Comparison of ENCODE assay signal across 28 cellular contexts in the genomic region with DNA sequence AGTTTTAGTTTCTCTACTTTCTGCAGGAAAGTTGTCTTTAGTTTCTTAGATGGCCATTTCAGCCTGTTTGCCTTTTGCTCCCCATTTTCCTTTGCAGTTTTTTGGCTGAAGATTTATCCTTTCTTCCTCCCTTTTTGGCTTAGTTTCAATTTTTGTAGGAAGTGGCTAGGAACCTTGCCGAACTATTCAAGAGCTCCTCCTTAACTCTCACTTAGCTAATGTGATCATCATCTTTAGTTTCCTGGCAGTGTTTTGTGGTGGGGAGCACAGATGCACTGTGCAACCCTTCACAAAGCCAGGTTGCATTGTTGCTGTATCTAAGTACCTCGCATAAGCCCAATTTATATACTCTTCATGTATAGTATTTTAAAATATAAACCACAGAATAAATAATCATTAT. TPM values are rescaled to one million over a fixed set of nuclear protein-coding genes. Genes with fewer than 3 reads are reported as not detected.
"Had no signal": no experiment of that assay in that cellular context is flagged by ENCODE, and none has a peak within 500 bp of the region (broad histone marks: within the 10 kb centered on the region; RNA-seq: fewer than 3 reads in every experiment).

No MANE protein-coding gene starts in this region.

- DNase-seq: activated CD4-positive, alpha-beta memory T cell treated with anti-CD3 and anti-CD28 coated beads, Interleukin-2, amount 10 ng/mL, durations not matched to agents 7 days and 5 days; activated CD4-positive, alpha-beta T cell treated with anti-CD3 and anti-CD28 coated beads for 36 hours; activated CD4-positive, alpha-beta T cell treated with anti-CD3 and anti-CD28 coated beads, Interleukin-2, amount 50 U/mL, for 1 hour; activated gamma-delta T cell; activated naive CD4-positive, alpha-beta T cell treated with anti-CD3 and anti-CD28 coated beads for 36 hours; activated naive CD8-positive, alpha-beta T cell treated with anti-CD3 and anti-CD28 coated beads, Interleukin-2, amount 10 ng/mL, durations not matched to agents 7 days and 5 days; activated T-cell treated with anti-CD3 and anti-CD28 coated beads for 4 hours; activated T-cell treated with anti-CD3 and anti-CD28 coated beads, Interleukin-2, amount 50 U/mL, for 48 hours; adrenal gland; anterior cingulate cortex; caudate nucleus; colonic mucosa; KG1; MG63; NCI-H1105 treated with DMSO at 0.1 percent for 48 hours; NCI-H1436 treated with DMSO at 0.1 percent for 48 hours; NCI-H187; NCI-H2081 treated with DMSO at 0.1 percent for 48 hours; NCI-H2171 treated with DMSO at 0.1 percent for 48 hours; NCI-H345; NCI-H510A; NCI-H526 treated with DMSO at 0.1 percent for 48 hours; PC-9; SHP77 treated with DMSO at 0.1 percent for 48 hours; WERI-Rb-1 had no signal

- H3K4me1 ChIP-seq: colonic mucosa had no signal

- H3K27ac Mint-ChIP-seq: activated CD4-positive, alpha-beta memory T cell treated with anti-CD3 and anti-CD28 coated beads, Interleukin-2, amount 10 ng/mL, durations not matched to agents 7 days and 5 days; activated CD4-positive, alpha-beta T cell treated with anti-CD3 and anti-CD28 coated beads for 36 hours; activated naive CD4-positive, alpha-beta T cell treated with anti-CD3 and anti-CD28 coated beads for 36 hours; activated naive CD8-positive, alpha-beta T cell treated with anti-CD3 and anti-CD28 coated beads, Interleukin-2, amount 10 ng/mL, durations not matched to agents 7 days and 5 days; activated T-helper 17 cell treated with anti-CD3 and anti-CD28 coated beads, Interleukin-2, amount 50 U/mL, for 72 hours; T-helper 1 cell treated with Interleukin-12 subunit alpha and Interleukin-12 subunit beta and Interleukin-4 antibody, amounts not matched to agents 30 μg/mL and 1 μg/mL, for 36 hours had no signal

- H3K36me3 ChIP-seq: adrenal gland, colonic mucosa, MG63, WERI-Rb-1 had no signal

- H3K27me3 ChIP-seq: adrenal gland, colonic mucosa, MG63 had no signal

- H3K4me3 ChIP-seq: adrenal gland, colonic mucosa, MG63, PC-9 had no signal

- ATAC-seq: activated CD4-positive, alpha-beta T cell treated with anti-CD3 and anti-CD28 coated beads for 36 hours; activated T-helper 17 cell treated with anti-CD3 and anti-CD28 coated beads, Interleukin-2, amount 50 U/mL, for 72 hours had no signal

- H3K9me3 ChIP-seq: colonic mucosa had no signal

- H3K4me3 Mint-ChIP-seq: activated CD4-positive, alpha-beta memory T cell treated with anti-CD3 and anti-CD28 coated beads, Interleukin-2, amount 10 ng/mL, durations not matched to agents 7 days and 5 days; activated CD4-positive, alpha-beta T cell treated with anti-CD3 and anti-CD28 coated beads for 36 hours; activated naive CD4-positive, alpha-beta T cell treated with anti-CD3 and anti-CD28 coated beads for 36 hours; activated naive CD8-positive, alpha-beta T cell treated with anti-CD3 and anti-CD28 coated beads, Interleukin-2, amount 10 ng/mL, durations not matched to agents 7 days and 5 days; activated T-helper 17 cell treated with anti-CD3 and anti-CD28 coated beads, Interleukin-2, amount 50 U/mL, for 72 hours; T-helper 1 cell treated with Interleukin-12 subunit alpha and Interleukin-12 subunit beta and Interleukin-4 antibody, amounts not matched to agents 30 μg/mL and 1 μg/mL, for 36 hours had no signal

- H3K27ac ChIP-seq: adrenal gland, colonic mucosa, PC-9, WERI-Rb-1 had no signal

RNA-seq across cellular contexts. Expression of gene CCDC181, which starts 28.8 kb away (rescaled TPM):
- total RNA-seq: activated CD4-positive, alpha-beta memory T cell treated with anti-CD3 and anti-CD28 coated beads, Interleukin-2, amount 10 ng/mL, durations not matched to agents 7 days and 5 days; activated naive CD8-positive, alpha-beta T cell treated with anti-CD3 and anti-CD28 coated beads, Interleukin-2, amount 10 ng/mL, durations not matched to agents 7 days and 5 days; activated T-helper 17 cell treated with anti-CD3 and anti-CD28 coated beads, Interleukin-2, amount 50 U/mL, for 72 hours; colonic mucosa; SK-MEL-5 had no signal
